8 cellular contexts compared by ENCODE assay signal in the genomic region with DNA sequence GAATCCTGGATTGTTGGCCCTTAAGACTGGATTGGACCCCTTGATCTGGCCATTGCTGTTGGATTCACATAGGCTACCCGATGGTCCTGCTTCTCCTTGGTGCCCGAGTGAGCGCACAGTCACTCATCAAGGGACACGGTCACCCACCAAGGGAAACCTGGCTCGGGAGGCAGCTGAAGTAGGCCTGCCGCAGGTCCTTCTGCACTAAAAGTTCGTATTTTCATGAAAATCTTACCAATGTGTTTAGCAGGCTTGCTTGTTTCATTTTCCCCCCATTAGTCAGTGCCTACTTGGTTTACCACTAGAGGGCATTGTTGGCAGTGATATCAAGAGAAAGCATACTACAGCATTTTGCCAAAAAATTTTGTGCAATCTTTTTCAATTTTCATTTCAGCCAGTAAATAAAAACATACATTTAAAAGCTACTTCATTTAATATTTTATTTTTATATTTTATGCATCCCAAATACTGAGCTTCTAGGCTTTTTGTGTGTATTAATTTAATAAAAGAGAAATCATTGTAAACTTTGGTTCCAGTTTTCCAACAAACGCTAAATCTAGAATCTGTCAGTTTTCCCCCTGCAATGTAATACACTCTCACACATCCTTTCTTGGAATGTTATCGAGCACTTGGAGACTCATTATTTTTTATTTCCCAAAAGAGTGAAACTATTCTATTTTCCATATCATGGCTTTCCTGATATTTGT.
DNase-seq lines count a peak whose midpoint lies in the region; ATAC-seq, FAIRE-seq and TF ChIP-seq lines count a peak whose summit lies in the region.

No MANE protein-coding gene starts in this region.

- peak overlapping the region; percentile 49 for H3K4me3 ChIP-seq in fibroblast of the aortic adventitia (ENCODE audit: low read depth, low read length)
- no peak overlapping the region for H3K4me3 ChIP-seq in neuronal stem cell (ENCODE audit: low read length in 2 of 2)

- DNase-seq in NCI-H2171 treated with DMSO at 0.1 percent for 48 hours (lab: John Stamatoyannopoulos, UW) (peak; percentile 36), WTC11 (ENCODE audit: low spot score) (no peak), fibroblast of the aortic adventitia (ENCODE audit: low read depth) (peak; percentile 96), neuronal stem cell (ENCODE audit: low spot score) (peak; percentile 52)
- DNase-seq in activated effector memory CD4-positive, alpha-beta T cell treated with Interleukin-2 at 50 U/mL for 16 hours, result no peak

- H3K4me1 ChIP-seq in neuronal stem cell (ENCODE audit: control insufficient read depth in 2 of 2, insufficient read depth in 1 of 2, low read depth in 1 of 2, low read length in 2 of 2), result peaks cover 0 to 2% of the 10 kb centered on the region in 2 donors

- no peak overlapping the region for H2AK5ac ChIP-seq in neuronal stem cell (ENCODE audit: low read depth, low read length)

- H3K36me3 ChIP-seq in neuronal stem cell (replicated peaks in 1 of 2; ENCODE audit: control insufficient read depth in 2 of 2, insufficient read depth in 2 of 2, low read length in 2 of 2), result no peaks in the 10 kb centered on the region

- H3K23ac ChIP-seq in neuronal stem cell (ENCODE audit: low read depth, low read length, poor library complexity), result no peak overlapping the region

- CTCF ChIA-PET in WTC11 (lab: Charles Lee), result interaction anchor here (0.8 to 0.9 kb wide), 3 partner anchors 49 to 581 kb away, joined by 3 to 4 read pairs (median 4); no protein-coding TSS in a partner anchor

- no peak overlapping the region for H2BK120ac ChIP-seq in neuronal stem cell (ENCODE audit: low read depth, low read length)

- H2AFZ ChIP-seq in neuronal stem cell (ENCODE audit: low read length), result peak overlapping the region; percentile 87

- no peaks in the 10 kb centered on the region for H3K27me3 Mint-ChIP-seq in WTC11 (ENCODE audit: low read depth)

- peaks cover 15% of the 10 kb centered on the region for H3K4me1 Mint-ChIP-seq in WTC11

- no peak overlapping the region for H3K4me3 Mint-ChIP-seq in WTC11

- no peak overlapping the region for H4K91ac ChIP-seq in neuronal stem cell (ENCODE audit: low read depth, low read length, poor library complexity)

- peak; percentile 58 for TF ChIP-seq CTCF in WTC11 (IDR thresholded peaks at IDR 0.05)
- peak; percentile 92 for TF ChIP-seq CTCF in fibroblast of the aortic adventitia (IDR thresholded peaks at IDR 0.05; ENCODE audit: insufficient read depth, low read length)

- H3K27me3 ChIP-seq in neuronal stem cell (ENCODE audit: control insufficient read depth in 3 of 3, insufficient read depth in 3 of 3, low read depth in 1 of 3, low read length in 3 of 3), result no peaks in the 10 kb centered on the region

- H3K27ac Mint-ChIP-seq in WTC11, result peak overlapping the region; percentile 25; the same call in 1 of the 2 replicates

- H3K4ac ChIP-seq in neuronal stem cell (ENCODE audit: low read length), result no peak overlapping the region

- H2BK12ac ChIP-seq in neuronal stem cell (ENCODE audit: low read length), result no peak overlapping the region

- peak overlapping the region; percentile 80 for H3K18ac ChIP-seq in neuronal stem cell (ENCODE audit: low read length)

- no peaks in the 10 kb centered on the region for H3K36me3 Mint-ChIP-seq in WTC11

- H3K9me3 Mint-ChIP-seq in WTC11, result no peaks in the 10 kb centered on the region

- peak overlapping the region; percentile 38 for H3K9ac ChIP-seq in neuronal stem cell (ENCODE audit: low read depth, low read length, poor library complexity)

- H3K27ac ChIP-seq in neuronal stem cell (replicated peaks; ENCODE audit: low read length), result no peak overlapping the region

- POLR2A ChIA-PET in WTC11 (lab: Charles Lee), result no interaction called here

- H2BK5ac ChIP-seq in neuronal stem cell (ENCODE audit: low read length), result no peak overlapping the region

- no CpG with 5 or more reads among the region's 9 CpGs for WGBS in neuronal stem cell (ENCODE audit: extremely low coverage in 2 of 2, insufficient read length in 2 of 2, insufficient replicate concordance in 1 of 2), 2 donors

- FAIRE-seq in A204.1 (lab: Jason Lieb, UNC) (peak; percentile 98), G401.6 (lab: Jason Lieb, UNC) (peak; percentile 93)

- no peak overlapping the region for H3K4me2 ChIP-seq in neuronal stem cell (ENCODE audit: insufficient read depth, low read length, poor library complexity, severe bottlenecking)

- H2BK15ac ChIP-seq in neuronal stem cell (ENCODE audit: low read length), result no peak overlapping the region

- H3K79me1 ChIP-seq in neuronal stem cell (ENCODE audit: low read depth, low read length), result no peaks in the 10 kb centered on the region

- ATAC-seq in HG02642 (IDR thresholded peaks at IDR 0.05; ENCODE audit: poor library complexity, unreplicated experiment), result peak; percentile 71
- ATAC-seq in WTC11, result peak; percentile 72

- H4K8ac ChIP-seq in neuronal stem cell (ENCODE audit: low read depth, low read length), result no peak overlapping the region

- no peak overlapping the region for H3K14ac ChIP-seq in neuronal stem cell (ENCODE audit: low read length)

- H3K9me3 ChIP-seq in neuronal stem cell (replicated peaks in 1 of 2; ENCODE audit: control insufficient read depth in 2 of 2, insufficient read depth in 1 of 2, low read depth in 1 of 2, low read length in 2 of 2), result no peaks in the 10 kb centered on the region

TF ChIP-seq in WTC11, 78 proteins besides CTCF, POLR2A, EP300 and RAD21 (continues in another document):
- TF ChIP-seq GABPB1 (CRISPR knock-in tag; IDR thresholded peaks at IDR 0.05) (no peak), SMAD4 (CRISPR knock-in tag; IDR thresholded peaks at IDR 0.05) (no peak), NR2C2 (CRISPR knock-in tag; IDR thresholded peaks at IDR 0.05) (no peak), FOXJ3 (CRISPR knock-in tag; IDR thresholded peaks at IDR 0.05; ENCODE audit: borderline replicate concordance) (no peak), NR3C1 (CRISPR knock-in tag; conservative IDR thresholded peaks at IDR 0.05; ENCODE audit: low read depth) (no peak), TP53 (CRISPR knock-in tag; IDR thresholded peaks at IDR 0.05) (no peak), TEAD4 (CRISPR knock-in tag; IDR thresholded peaks at IDR 0.05) (no peak), NR1H2 (CRISPR knock-in tag; IDR thresholded peaks at IDR 0.05) (no peak)
- TF ChIP-seq, protein P1, sequence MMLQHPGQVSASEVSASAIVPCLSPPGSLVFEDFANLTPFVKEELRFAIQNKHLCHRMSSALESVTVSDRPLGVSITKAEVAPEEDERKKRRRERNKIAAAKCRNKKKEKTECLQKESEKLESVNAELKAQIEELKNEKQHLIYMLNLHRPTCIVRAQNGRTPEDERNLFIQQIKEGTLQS (CRISPR knock-in tag; conservative IDR thresholded peaks at IDR 0.05), result no peak
- TF ChIP-seq, protein P2, sequence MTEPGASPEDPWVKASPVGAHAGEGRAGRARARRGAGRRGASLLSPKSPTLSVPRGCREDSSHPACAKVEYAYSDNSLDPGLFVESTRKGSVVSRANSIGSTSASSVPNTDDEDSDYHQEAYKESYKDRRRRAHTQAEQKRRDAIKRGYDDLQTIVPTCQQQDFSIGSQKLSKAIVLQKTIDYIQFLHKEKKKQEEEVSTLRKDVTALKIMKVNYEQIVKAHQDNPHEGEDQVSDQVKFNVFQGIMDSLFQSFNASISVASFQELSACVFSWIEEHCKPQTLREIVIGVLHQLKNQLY (CRISPR knock-in tag; IDR thresholded peaks at IDR 0.05), result no peak
- TF ChIP-seq, protein P3, sequence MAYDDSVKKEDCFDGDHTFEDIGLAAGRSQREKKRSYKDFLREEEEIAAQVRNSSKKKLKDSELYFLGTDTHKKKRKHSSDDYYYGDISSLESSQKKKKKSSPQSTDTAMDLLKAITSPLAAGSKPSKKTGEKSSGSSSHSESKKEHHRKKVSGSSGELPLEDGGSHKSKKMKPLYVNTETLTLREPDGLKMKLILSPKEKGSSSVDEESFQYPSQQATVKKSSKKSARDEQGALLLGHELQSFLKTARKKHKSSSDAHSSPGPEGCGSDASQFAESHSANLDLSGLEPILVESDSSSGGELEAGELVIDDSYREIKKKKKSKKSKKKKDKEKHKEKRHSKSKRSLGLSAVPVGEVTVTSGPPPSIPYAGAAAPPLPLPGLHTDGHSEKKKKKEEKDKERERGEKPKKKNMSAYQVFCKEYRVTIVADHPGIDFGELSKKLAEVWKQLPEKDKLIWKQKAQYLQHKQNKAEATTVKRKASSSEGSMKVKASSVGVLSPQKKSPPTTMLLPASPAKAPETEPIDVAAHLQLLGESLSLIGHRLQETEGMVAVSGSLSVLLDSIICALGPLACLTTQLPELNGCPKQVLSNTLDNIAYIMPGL (CRISPR knock-in tag; IDR thresholded peaks at IDR 0.05), result no peak
- TF ChIP-seq, protein P4, sequence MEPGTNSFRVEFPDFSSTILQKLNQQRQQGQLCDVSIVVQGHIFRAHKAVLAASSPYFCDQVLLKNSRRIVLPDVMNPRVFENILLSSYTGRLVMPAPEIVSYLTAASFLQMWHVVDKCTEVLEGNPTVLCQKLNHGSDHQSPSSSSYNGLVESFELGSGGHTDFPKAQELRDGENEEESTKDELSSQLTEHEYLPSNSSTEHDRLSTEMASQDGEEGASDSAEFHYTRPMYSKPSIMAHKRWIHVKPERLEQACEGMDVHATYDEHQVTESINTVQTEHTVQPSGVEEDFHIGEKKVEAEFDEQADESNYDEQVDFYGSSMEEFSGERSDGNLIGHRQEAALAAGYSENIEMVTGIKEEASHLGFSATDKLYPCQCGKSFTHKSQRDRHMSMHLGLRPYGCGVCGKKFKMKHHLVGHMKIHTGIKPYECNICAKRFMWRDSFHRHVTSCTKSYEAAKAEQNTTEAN (CRISPR knock-in tag; IDR thresholded peaks at IDR 0.05), result no peak

Comparison
In these comparisons a context has a peak if more than half of its experiments do, and no peak if none do; other contexts are left out.
1. DNase-seq: peak in NCI-H2171 treated with DMSO at 0.1 percent for 48 hours (single experiment), fibroblast of the aortic adventitia (single experiment) and neuronal stem cell (single experiment); none in WTC11 (single experiment) and activated effector memory CD4-positive, alpha-beta T cell treated with Interleukin-2 at 50 U/mL for 16 hours (single experiment).